In genomic region chr4:2079926-2080325, GRCh38 we compare ENCODE assay signal across 19 cellular contexts. TPM values are rescaled to one million over a fixed set of nuclear protein-coding genes. Genes with fewer than 3 reads are reported as not detected.
"Had no signal": no experiment of that assay in that cellular context is flagged by ENCODE, and none has a peak within 500 bp of the region (broad histone marks: within the 10 kb centered on the region; RNA-seq: fewer than 3 reads in every experiment).

No MANE protein-coding gene starts in this region.

- DNase-seq: activated CD4-positive, alpha-beta T cell treated with anti-CD3 and anti-CD28 coated beads, Interleukin-2, amount 50 U/mL, for 1 hour; activated T-cell treated with anti-CD3 and anti-CD28 coated beads for 4 hours; dermis blood vessel endothelial cell; effector memory CD4-positive, alpha-beta T cell; lower lobe of right lung; nucleus accumbens; small intestine; stimulated activated CD4-positive, alpha-beta T cell treated with anti-CD3 and anti-CD28 coated beads, Interleukin-4, amount 100 ng/mL, for 24 hours; stomach; T-helper 17 cell had no signal

- H3K27me3 Mint-ChIP-seq: activated naive CD8-positive, alpha-beta T cell; activated T-helper 17 cell treated with anti-CD3 and anti-CD28 coated beads, Interleukin-2, amount 50 U/mL, for 72 hours; T-helper 17 cell had no signal

- H3K4me1 Mint-ChIP-seq: activated T-helper 17 cell treated with anti-CD3 and anti-CD28 coated beads, Interleukin-2, amount 50 U/mL, for 72 hours; mesothelial cell of epicardium; stimulated activated effector memory CD8-positive, alpha-beta T cell treated with anti-CD3 and anti-CD28 coated beads, Interleukin-12 subunit alpha, Interleukin-12 subunit beta, amount 100 ng/mL, for 72 hours; T-helper 17 cell had no signal

- H3K27me3 ChIP-seq: stomach, vagina had no signal

- H3K4me1 ChIP-seq: lower lobe of right lung, stomach, vagina had no signal

- H3K4me3 ChIP-seq: lower lobe of right lung, stomach, vagina had no signal

- H3K27ac Mint-ChIP-seq: activated naive CD8-positive, alpha-beta T cell; activated T-helper 17 cell treated with anti-CD3 and anti-CD28 coated beads, Interleukin-2, amount 50 U/mL, for 72 hours; mesothelial cell of epicardium; natural killer cell treated with Interleukin-12 subunit alpha and Interleukin-12 subunit beta and Interleukin-15 and Interleukin-18, amount 100 ng/mL, for 72 hours; progenitor cell of endocrine pancreas; stimulated activated effector memory CD8-positive, alpha-beta T cell treated with anti-CD3 and anti-CD28 coated beads, Interleukin-12 subunit alpha, Interleukin-12 subunit beta, amount 100 ng/mL, for 72 hours; T-helper 17 cell had no signal

- H3K27ac ChIP-seq: lower lobe of right lung, stomach, vagina, VCaP had no signal

- ATAC-seq: activated T-helper 17 cell treated with anti-CD3 and anti-CD28 coated beads, Interleukin-2, amount 50 U/mL, for 72 hours; left colon; natural killer cell treated with Interleukin-12 subunit alpha and Interleukin-12 subunit beta and Interleukin-15 and Interleukin-18, amount 100 ng/mL, for 72 hours; T-helper 17 cell had no signal

- H3K9me3 ChIP-seq: lower lobe of right lung, stomach, vagina had no signal

- H3K36me3 ChIP-seq: lower lobe of right lung, stomach, vagina had no signal

- H3K9me3 Mint-ChIP-seq: activated T-helper 17 cell treated with anti-CD3 and anti-CD28 coated beads, Interleukin-2, amount 50 U/mL, for 72 hours; mesothelial cell of epicardium; natural killer cell treated with Interleukin-12 subunit alpha and Interleukin-12 subunit beta and Interleukin-15 and Interleukin-18, amount 100 ng/mL, for 72 hours; stimulated activated effector memory CD8-positive, alpha-beta T cell treated with anti-CD3 and anti-CD28 coated beads, Interleukin-12 subunit alpha, Interleukin-12 subunit beta, amount 100 ng/mL, for 72 hours had no signal

- H3K36me3 Mint-ChIP-seq: activated naive CD8-positive, alpha-beta T cell; mesothelial cell of epicardium; natural killer cell treated with Interleukin-12 subunit alpha and Interleukin-12 subunit beta and Interleukin-15 and Interleukin-18, amount 100 ng/mL, for 72 hours; stimulated activated effector memory CD8-positive, alpha-beta T cell treated with anti-CD3 and anti-CD28 coated beads, Interleukin-12 subunit alpha, Interleukin-12 subunit beta, amount 100 ng/mL, for 72 hours had no signal

- H3K4me3 Mint-ChIP-seq: activated naive CD8-positive, alpha-beta T cell; activated T-helper 17 cell treated with anti-CD3 and anti-CD28 coated beads, Interleukin-2, amount 50 U/mL, for 72 hours; mesothelial cell of epicardium; natural killer cell treated with Interleukin-12 subunit alpha and Interleukin-12 subunit beta and Interleukin-15 and Interleukin-18, amount 100 ng/mL, for 72 hours; stimulated activated effector memory CD8-positive, alpha-beta T cell treated with anti-CD3 and anti-CD28 coated beads, Interleukin-12 subunit alpha, Interleukin-12 subunit beta, amount 100 ng/mL, for 72 hours; T-helper 17 cell had no signal

RNA-seq across cellular contexts. Expression of gene NAT8L, which starts 20.8 kb away (rescaled TPM):
- total RNA-seq: T-helper 17 cell had no signal
